ENCODE assay signal across 20 cellular contexts in genomic region chrX:55127692-55128091, GRCh38. TPM values are rescaled to one million over a fixed set of nuclear protein-coding genes. Genes with fewer than 3 reads are reported as not detected.
DNase-seq lines count a peak whose midpoint lies in the region; ATAC-seq and TF ChIP-seq lines count a peak whose summit lies in the region.
"Had no signal": no experiment of that assay in that cellular context is flagged by ENCODE, and none has a peak within 500 bp of the region (broad histone marks: within the 10 kb centered on the region; RNA-seq: fewer than 3 reads in every experiment).

No MANE protein-coding gene starts in this region.

- dilution Hi-C loops in IMR-90 (cut with HindIII; ENCODE audit: low sequenced_read_pairs, unreplicated experiment), result no loop called here

- no peak overlapping the region for H4K91ac ChIP-seq in IMR-90 (ENCODE audit: insufficient read depth, low read depth, low read length)

- no peaks in the 10 kb centered on the region for H3K9me1 ChIP-seq in IMR-90 (ENCODE audit: insufficient read depth, low read length)

- peak overlapping the region in 9 of 11 experiments; percentile 3 to 62 (median 33); a peak in 14 of 22 replicates for H3K4me2 ChIP-seq in BLaER1 treated with 17β-estradiol and CSF1 and Interleukin-3, amounts not matched to agents 10 nM and 100 nM
- no peak overlapping the region for H3K4me2 ChIP-seq in IMR-90 (ENCODE audit: low read depth, low read length)
- H3K4me2 ChIP-seq: neural progenitor cell, smooth muscle cell had no signal

- peaks cover 0 to 32% of the 10 kb centered on the region in 2 donors for H3K27me3 Mint-ChIP-seq in T-cell
- H3K27me3 Mint-ChIP-seq in CD4-positive, alpha-beta T cell, result no peaks in the 10 kb centered on the region

- WGBS in IMR-90 (ENCODE audit: extremely low coverage in 2 of 2, insufficient read length in 1 of 2), 2 experiments, result no CpG with 5 or more reads among the region's 2 CpGs

- no peaks in the 10 kb centered on the region for H3K9me3 ChIP-seq in BLaER1 treated with 17β-estradiol and CSF1 and Interleukin-3, amounts not matched to agents 10 nM and 100 nM (replicated peaks in 1 of 11)
- no peaks in the 10 kb centered on the region for H3K9me3 ChIP-seq in IMR-90 (ENCODE audit: control insufficient read depth, insufficient read depth, low read length)
- H3K9me3 ChIP-seq in CD4-positive, alpha-beta T cell (ENCODE audit: control insufficient read depth, low read length), result no peaks in the 10 kb centered on the region
- H3K9me3 ChIP-seq: ascending aorta, gastrocnemius medialis, prostate gland had no signal

- no peak overlapping the region for H3K4me3 Mint-ChIP-seq in T-cell
- H3K4me3 Mint-ChIP-seq in CD4-positive, alpha-beta T cell, result no peak overlapping the region
- H3K4me3 Mint-ChIP-seq: activated naive CD4-positive, alpha-beta T cell treated with anti-CD3 and anti-CD28 coated beads for 36 hours; neural progenitor cell had no signal

- no peak overlapping the region for H3K18ac ChIP-seq in IMR-90 (ENCODE audit: low read depth, low read length)

- no peak overlapping the region for H3K23ac ChIP-seq in IMR-90 (ENCODE audit: low read depth, low read length)

- H3K56ac ChIP-seq in IMR-90 (ENCODE audit: extremely low read depth, insufficient read depth, low read length), result no peak overlapping the region

- no peak overlapping the region for H2AK9ac ChIP-seq in IMR-90 (replicated peaks; ENCODE audit: low read depth, low read length, poor library complexity)

- H2BK5ac ChIP-seq in IMR-90 (ENCODE audit: low read depth, low read length, poor library complexity, severe bottlenecking), result no peak overlapping the region

- in situ Hi-C loops in IMR-90 (cut with MboI; ENCODE audit: low sequenced_read_pairs), result no loop called here

- no peaks in the 10 kb centered on the region for H3K36me3 Mint-ChIP-seq in T-cell
- H3K36me3 Mint-ChIP-seq in CD4-positive, alpha-beta T cell (ENCODE audit: low read depth), result no peaks in the 10 kb centered on the region
- H3K36me3 Mint-ChIP-seq: neural progenitor cell had no signal

- H3K27ac ChIP-seq in BLaER1 treated with 17β-estradiol and CSF1 and Interleukin-3, amounts not matched to agents 10 nM and 100 nM, result peak overlapping the region in 1 of 11 experiments; percentile 11; a peak in 1 of 22 replicates
- H3K27ac ChIP-seq in IMR-90 (ENCODE audit: insufficient read depth, low read length) (no peak overlapping the region), caudate nucleus (ENCODE audit: low read depth, low read length) (no peak overlapping the region)
- H3K27ac ChIP-seq in CD4-positive, alpha-beta T cell (ENCODE audit: low read depth, low read length), result no peak overlapping the region
- H3K27ac ChIP-seq: ascending aorta, gastrocnemius medialis, neural progenitor cell, prostate gland, VCaP had no signal

- no peak for TF ChIP-seq CTCF in IMR-90 (conservative IDR thresholded peaks at IDR 0.05; ENCODE audit: low read depth, low read length)
- no peak for TF ChIP-seq CTCF in fibroblast of mammary gland (conservative IDR thresholded peaks at IDR 0.05; ENCODE audit: control insufficient read depth, insufficient read depth, low read depth, low read length)
- TF ChIP-seq CTCF in CD4-positive, alpha-beta T cell (IDR thresholded peaks at IDR 0.05), result no peak

- no peaks in the 10 kb centered on the region for H3K4me1 Mint-ChIP-seq in T-cell
- H3K4me1 Mint-ChIP-seq in CD4-positive, alpha-beta T cell (ENCODE audit: low read depth), result no peaks in the 10 kb centered on the region
- H3K4me1 Mint-ChIP-seq: neural progenitor cell had no signal

- H3K79me1 ChIP-seq in IMR-90 (ENCODE audit: low read depth in 1 of 2, low read length in 2 of 2), result no peaks in the 10 kb centered on the region

- no peak overlapping the region for H2BK120ac ChIP-seq in IMR-90 (ENCODE audit: low read depth, low read length)

- H3K36me3 ChIP-seq in BLaER1 treated with 17β-estradiol and CSF1 and Interleukin-3, amounts not matched to agents 10 nM and 100 nM, result no peaks in the 10 kb centered on the region
- H3K36me3 ChIP-seq in IMR-90 (ENCODE audit: control insufficient read depth, insufficient read depth, low read length), result no peaks in the 10 kb centered on the region
- H3K36me3 ChIP-seq: ascending aorta, gastrocnemius medialis, neural progenitor cell, prostate gland had no signal

- H3K14ac ChIP-seq in IMR-90 (replicated peaks; ENCODE audit: low read depth, low read length), result no peak overlapping the region

- peaks cover 75 to 95% (median 90%) of the 10 kb centered on the region in 11 experiments for H3K27me3 ChIP-seq in BLaER1 treated with 17β-estradiol and CSF1 and Interleukin-3, amounts not matched to agents 10 nM and 100 nM
- H3K27me3 ChIP-seq in IMR-90 (ENCODE audit: control insufficient read depth, insufficient read depth, low read length), result peaks cover 9% of the 10 kb centered on the region; the same call in 1 of the 2 replicates
- H3K27me3 ChIP-seq in CD4-positive, alpha-beta T cell (ENCODE audit: control insufficient read depth, insufficient read depth, low read length), result no peaks in the 10 kb centered on the region
- H3K27me3 ChIP-seq: ascending aorta had no signal

- no peaks in the 10 kb centered on the region; a peak in 1 of 22 replicates for H4K20me1 ChIP-seq in BLaER1 treated with 17β-estradiol and CSF1 and Interleukin-3, amounts not matched to agents 10 nM and 100 nM
- no peaks in the 10 kb centered on the region for H4K20me1 ChIP-seq in IMR-90 (ENCODE audit: insufficient read depth, low read length)

- POLR2A ChIA-PET in IMR-90 (lab: Charles Lee; ENCODE audit: unreplicated experiment), result no interaction called here
- POLR2A ChIA-PET in T-cell (lab: Charles Lee), result no interaction called here
- POLR2A ChIA-PET in CD4-positive, alpha-beta T cell (lab: Charles Lee), result no interaction called here

- TF ChIP-seq POLR2A in IMR-90 (IDR thresholded peaks at IDR 0.05; ENCODE audit: low read depth, low read length), result no peak

- H4K5ac ChIP-seq in IMR-90 (ENCODE audit: low read depth, low read length), result no peak overlapping the region

- ATAC-seq in IMR-90 (ENCODE audit: low read depth) (no peak), T-cell (replicated peaks in 1 of 4) (no peak)
- no peak for ATAC-seq in CD4-positive, alpha-beta T cell (ENCODE audit: poor library complexity)
- ATAC-seq: gastrocnemius medialis had no signal

- intact Hi-C loops in IMR-90 (cut with micrococcal nuclease), result no loop called here
- intact Hi-C loops in CD4-positive, alpha-beta T cell (cut with DNase I, micrococcal nuclease), result no loop called here

- no peak overlapping the region for H2BK15ac ChIP-seq in IMR-90 (ENCODE audit: low read depth, low read length)

- CTCF ChIA-PET in IMR-90 (lab: Yijun Ruan, JAX), result no interaction called here
- CTCF ChIA-PET in T-cell (lab: Charles Lee), result no interaction called here
- CTCF ChIA-PET in CD4-positive, alpha-beta T cell (lab: Charles Lee), result no interaction called here

- H3K9me3 Mint-ChIP-seq in T-cell, result no peaks in the 10 kb centered on the region
- no peaks in the 10 kb centered on the region for H3K9me3 Mint-ChIP-seq in CD4-positive, alpha-beta T cell
- H3K9me3 Mint-ChIP-seq: activated naive CD4-positive, alpha-beta T cell treated with anti-CD3 and anti-CD28 coated beads for 36 hours; neural progenitor cell had no signal

- H3K9ac ChIP-seq in BLaER1 treated with 17β-estradiol and CSF1 and Interleukin-3, amounts not matched to agents 10 nM and 100 nM, result no peak overlapping the region
- no peak overlapping the region for H3K9ac ChIP-seq in IMR-90 (ENCODE audit: low read depth, low read length)
- H3K9ac ChIP-seq: neural progenitor cell had no signal

- TF ChIP-seq RAD21 in IMR-90 (IDR thresholded peaks at IDR 0.05; ENCODE audit: low read length), result no peak

- no peak overlapping the region for H2AK5ac ChIP-seq in IMR-90 (ENCODE audit: low read depth, low read length)

- DNase-seq in IMR-90 (no peak), OCI-M1 (lab: John Stamatoyannopoulos, UW) (peak; percentile 65), fibroblast of mammary gland (ENCODE audit: low read depth) (peak; percentile 51), caudate nucleus (lab: John Stamatoyannopoulos, UW) (no peak), T-cell (no peak)
- DNase-seq in CD4-positive, alpha-beta T cell, result no peak
- no peak for DNase-seq in activated CD8-positive, alpha-beta memory T cell treated with anti-CD3 and anti-CD28 coated beads, Interleukin-2, amount 50 U/mL, for 4 hours
- DNase-seq: activated CD4-positive, alpha-beta T cell treated with anti-CD3 and anti-CD28 coated beads, Interleukin-2, amount 50 U/mL, for 4 hours; activated naive CD4-positive, alpha-beta T cell treated with anti-CD3 and anti-CD28 coated beads for 36 hours; Calu3; gastrocnemius medialis; NCI-H1048; NCI-H2171; stimulated activated CD8-positive, alpha-beta memory T cell treated with anti-CD3 and anti-CD28 coated beads, Interleukin-4, amount 100 ng/mL, for 48 hours had no signal

- H4K8ac ChIP-seq in IMR-90 (ENCODE audit: low read depth in 2 of 2, low read length in 2 of 2), result no peak overlapping the region

- no peak overlapping the region for H2BK20ac ChIP-seq in IMR-90 (ENCODE audit: low read depth, low read length)

- H3K4me3 ChIP-seq in BLaER1 treated with 17β-estradiol and CSF1 and Interleukin-3, amounts not matched to agents 10 nM and 100 nM, result no peak overlapping the region
- no peak overlapping the region for H3K4me3 ChIP-seq in IMR-90 (ENCODE audit: insufficient read depth, low read depth, low read length)
- no peak overlapping the region for H3K4me3 ChIP-seq in fibroblast of mammary gland (ENCODE audit: control insufficient read depth, low read depth, low read length)
- H3K4me3 ChIP-seq: ascending aorta, gastrocnemius medialis, neural progenitor cell, prostate gland, smooth muscle cell had no signal

- peaks cover 0 to 16% (median 9%) of the 10 kb centered on the region in 10 experiments; a peak in 12 of 20 replicates for H3K4me1 ChIP-seq in BLaER1 treated with 17β-estradiol and CSF1 and Interleukin-3, amounts not matched to agents 10 nM and 100 nM
- H3K4me1 ChIP-seq in IMR-90 (ENCODE audit: control insufficient read depth, insufficient read depth, low read length), result no peaks in the 10 kb centered on the region
- H3K4me1 ChIP-seq: ascending aorta, gastrocnemius medialis, neural progenitor cell, prostate gland had no signal

- no peak overlapping the region for H2AFZ ChIP-seq in IMR-90 (replicated peaks; ENCODE audit: low read length, poor library complexity)
- H2AFZ ChIP-seq: neural progenitor cell had no signal

- H3K4ac ChIP-seq in IMR-90 (ENCODE audit: low read depth, low read length), result no peak overlapping the region

- no peak overlapping the region for H3K27ac Mint-ChIP-seq in T-cell
- no peak overlapping the region for H3K27ac Mint-ChIP-seq in CD4-positive, alpha-beta T cell
- H3K27ac Mint-ChIP-seq: activated naive CD4-positive, alpha-beta T cell treated with anti-CD3 and anti-CD28 coated beads for 36 hours; neural progenitor cell had no signal

- BruUV-seq in IMR-90 (replicated peaks; lab: Mats Ljungman, UMichigan), result no TSS peak

RNA-seq across cellular contexts. Expression of gene PAGE2, which starts 38.9 kb away (rescaled TPM):
- total RNA-seq in IMR-90 (2012; rRNA removed) (not detected in 2 replicates), T-cell (not detected)
- not detected in 2 replicates for polyA plus RNA-seq in IMR-90 (2012; rRNA removed)
- not detected in 2 replicates for polyA plus RNA-seq in IMR-90 (2012; cell fraction: cytosol; rRNA removed)
- not detected in 2 replicates for polyA plus RNA-seq in IMR-90 (2012; cell fraction: nucleus; rRNA removed; ENCODE audit: low replicate concordance)
- total RNA-seq in CD4-positive, alpha-beta T cell, result not detected
- total RNA-seq: activated naive CD4-positive, alpha-beta T cell treated with anti-CD3 and anti-CD28 coated beads for 36 hours; ascending aorta; Calu3; gastrocnemius medialis; smooth muscle cell had no signal
- polyA plus RNA-seq: smooth muscle cell had no signal

RNA-seq across cellular contexts. Expression of gene PAGE2B, which starts 52.9 kb away (rescaled TPM):
- total RNA-seq in IMR-90 (2012; rRNA removed) (not detected in 2 replicates), T-cell (1 to 10 TPM in 1 of 5 donors, under 1 TPM in 2, not detected in 2; 0.59 to 1.6 (median 0.85) TPM)
- not detected in 2 replicates for polyA plus RNA-seq in IMR-90 (2012; rRNA removed)
- polyA plus RNA-seq in IMR-90 (2012; cell fraction: cytosol; rRNA removed), result not detected in 2 replicates
- polyA plus RNA-seq in IMR-90 (2012; cell fraction: nucleus; rRNA removed; ENCODE audit: low replicate concordance), result not detected in 2 replicates
- total RNA-seq in CD4-positive, alpha-beta T cell, result 1 to 10 TPM in 1 of 2 experiments, under 1 TPM in 1; 0.99 to 1.0 TPM
- total RNA-seq: ascending aorta, Calu3, gastrocnemius medialis, smooth muscle cell had no signal
- polyA plus RNA-seq: smooth muscle cell had no signal

Comparison
In these comparisons a context has a peak if more than half of its experiments do, and no peak if none do; other contexts are left out.
1. DNase-seq: peak in OCI-M1 (single experiment) and fibroblast of mammary gland (single experiment); none in IMR-90 (single experiment), caudate nucleus (0 of 61), T-cell (0 of 34), CD4-positive, alpha-beta T cell (0 of 10) and activated CD8-positive, alpha-beta memory T cell treated with anti-CD3 and anti-CD28 coated beads, Interleukin-2, amount 50 U/mL, for 4 hours (single experiment).